Comparison of ENCODE assay signal across 15 cellular contexts in the genomic region with DNA sequence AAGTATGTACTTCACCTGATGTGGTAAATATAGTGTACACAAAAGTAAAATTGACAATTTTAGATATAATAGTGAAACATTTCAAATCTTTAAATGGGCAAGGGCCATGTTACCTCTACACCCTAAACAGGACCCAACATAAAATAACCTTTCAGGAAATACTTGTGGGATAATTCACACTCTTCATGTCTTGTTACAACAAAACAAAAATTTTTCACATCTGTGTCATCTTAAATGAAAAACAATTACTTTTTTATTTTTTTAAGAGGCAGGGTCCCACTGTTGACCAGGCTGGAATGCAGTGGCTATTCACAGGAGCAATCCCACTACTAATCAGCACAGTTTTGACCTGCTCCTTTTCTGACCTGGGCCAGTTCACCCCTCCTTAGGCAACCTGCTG. TPM values are rescaled to one million over a fixed set of nuclear protein-coding genes. Genes with fewer than 3 reads are reported as not detected.
DNase-seq lines count a peak whose midpoint lies in the region; ATAC-seq and TF ChIP-seq lines count a peak whose summit lies in the region.
"Had no signal": no experiment of that assay in that cellular context is flagged by ENCODE, and none has a peak within 500 bp of the region (broad histone marks: within the 10 kb centered on the region; RNA-seq: fewer than 3 reads in every experiment).

No MANE protein-coding gene starts in this region.

- peaks cover 29% of the 10 kb centered on the region for H3K36me3 Mint-ChIP-seq in activated naive CD4-positive, alpha-beta T cell treated with anti-CD3 and anti-CD28 coated beads for 36 hours (ENCODE audit: low read depth)
- H3K36me3 Mint-ChIP-seq in T-helper 17 cell (ENCODE audit: low read depth), result peaks cover 2% of the 10 kb centered on the region

- no peak overlapping the region for H3K4me3 Mint-ChIP-seq in activated naive CD4-positive, alpha-beta T cell treated with anti-CD3 and anti-CD28 coated beads for 36 hours
- H3K4me3 Mint-ChIP-seq in T-helper 17 cell, result peak overlapping the region; percentile 21

- TF ChIP-seq POLR2A in transverse colon (IDR thresholded peaks at IDR 0.05), result no peak

- peaks cover 19% of the 10 kb centered on the region for H3K4me1 Mint-ChIP-seq in activated naive CD4-positive, alpha-beta T cell treated with anti-CD3 and anti-CD28 coated beads for 36 hours (ENCODE audit: low read depth)
- peaks cover 13% of the 10 kb centered on the region for H3K4me1 Mint-ChIP-seq in T-helper 17 cell

- in situ Hi-C loops in transverse colon (cut with MboI; ENCODE audit: low pct_ligation_motif_present in 1 of 4, low pct_unique_long_range_greater_than_20kb in 1 of 4, low sequenced_read_pairs in 3 of 4), result no loop called here

- CTCF ChIA-PET in activated naive CD4-positive, alpha-beta T cell treated with anti-CD3 and anti-CD28 coated beads for 36 hours (lab: Charles Lee), result no interaction called here

- H3K27ac Mint-ChIP-seq in activated naive CD4-positive, alpha-beta T cell treated with anti-CD3 and anti-CD28 coated beads for 36 hours, result peak overlapping the region; percentile 68
- peak overlapping the region; percentile 74 for H3K27ac Mint-ChIP-seq in T-helper 17 cell

- H3K4me1 ChIP-seq in transverse colon, result peaks cover 3 to 16% (median 10%) of the 10 kb centered on the region in 4 donors
- H3K4me1 ChIP-seq: tibial nerve had no signal

- H3K4me3 ChIP-seq in epithelial cell of esophagus (ENCODE audit: low read length) (no peak overlapping the region), transverse colon (no peak overlapping the region)
- H3K4me3 ChIP-seq: K562 had no signal

- peak overlapping the region in 3 of 4 donors; percentile 75 to 83 (median 77) for H3K27ac ChIP-seq in transverse colon

- H3K27me3 ChIP-seq in transverse colon, result no peaks in the 10 kb centered on the region
- H3K27me3 ChIP-seq: tibial nerve had no signal

- no peaks in the 10 kb centered on the region for H3K9me3 Mint-ChIP-seq in activated naive CD4-positive, alpha-beta T cell treated with anti-CD3 and anti-CD28 coated beads for 36 hours

- TF ChIP-seq CTCF in epithelial cell of esophagus (IDR thresholded peaks at IDR 0.05; ENCODE audit: insufficient read depth, low read depth, low read length, missing control alignments) (no peak), transverse colon (IDR thresholded peaks at IDR 0.05) (no peak)

- no peak for DNase-seq in activated naive CD4-positive, alpha-beta T cell treated with anti-CD3 and anti-CD28 coated beads for 36 hours
- no peak for DNase-seq in activated naive CD4-positive, alpha-beta T cell treated with Interleukin-2 at 50 U/mL for 16 hours
- DNase-seq in T-helper 17 cell (no peak), epithelial cell of esophagus (ENCODE audit: low read depth) (peak; percentile 44), transverse colon (no peak), ureter (ENCODE audit: low spot score) (no peak)
- DNase-seq: activated T-cell treated with anti-CD3 and anti-CD28 coated beads, Interleukin-2, amount 50 U/mL, for 1 hour; DMS53; NCI-H1694 treated with DMSO at 0.1 percent for 48 hours; NCI-H526; occipital lobe had no signal

- intact Hi-C loops in activated naive CD4-positive, alpha-beta T cell treated with anti-CD3 and anti-CD28 coated beads for 36 hours (cut with micrococcal nuclease), result loop anchor here (1.0 to 5.0 kb wide), 6 partner anchors 15 to 1207 kb away; partner anchors contain the start of genes CAMKMT, PREPL and PRKCE
- intact Hi-C loops in transverse colon (cut with DNase I; ENCODE audit: low total_unique reads), result no loop called here

- ATAC-seq in T-helper 17 cell (no peak), HG03442 (IDR thresholded peaks at IDR 0.05; ENCODE audit: unreplicated experiment) (no peak), HG02970 (IDR thresholded peaks at IDR 0.05; ENCODE audit: low FRiP score, unreplicated experiment) (no peak)

- TF ChIP-seq EP300 in transverse colon (IDR thresholded peaks at IDR 0.05; ENCODE audit: low read depth), result no peak

- H3K27me3 Mint-ChIP-seq in activated naive CD4-positive, alpha-beta T cell treated with anti-CD3 and anti-CD28 coated beads for 36 hours (ENCODE audit: low read depth), result no peaks in the 10 kb centered on the region
- H3K27me3 Mint-ChIP-seq in T-helper 17 cell, result no peaks in the 10 kb centered on the region

- H3K36me3 ChIP-seq in transverse colon, result peaks cover 0 to 6% (median 0%) of the 10 kb centered on the region in 4 donors

- H3K9me3 ChIP-seq in T-helper 17 cell (ENCODE audit: control insufficient read depth, low read length, poor library complexity, severe bottlenecking) (no peaks in the 10 kb centered on the region), transverse colon (no peaks in the 10 kb centered on the region)
- H3K9me3 ChIP-seq: tibial nerve had no signal

RNA-seq across cellular contexts. Expression of gene SRBD1, which starts 42.1 kb away (rescaled TPM):
- 10 to 100 TPM; 21.3 to 22.6 TPM for total RNA-seq in activated naive CD4-positive, alpha-beta T cell treated with anti-CD3 and anti-CD28 coated beads for 36 hours
- total RNA-seq in T-helper 17 cell (10 to 100 TPM; 15.0 to 17.2 TPM), transverse colon (10 to 100 TPM; 13.5 to 36.2 (median 26.8) TPM), ureter (30.3 TPM)
